In the genomic region with DNA sequence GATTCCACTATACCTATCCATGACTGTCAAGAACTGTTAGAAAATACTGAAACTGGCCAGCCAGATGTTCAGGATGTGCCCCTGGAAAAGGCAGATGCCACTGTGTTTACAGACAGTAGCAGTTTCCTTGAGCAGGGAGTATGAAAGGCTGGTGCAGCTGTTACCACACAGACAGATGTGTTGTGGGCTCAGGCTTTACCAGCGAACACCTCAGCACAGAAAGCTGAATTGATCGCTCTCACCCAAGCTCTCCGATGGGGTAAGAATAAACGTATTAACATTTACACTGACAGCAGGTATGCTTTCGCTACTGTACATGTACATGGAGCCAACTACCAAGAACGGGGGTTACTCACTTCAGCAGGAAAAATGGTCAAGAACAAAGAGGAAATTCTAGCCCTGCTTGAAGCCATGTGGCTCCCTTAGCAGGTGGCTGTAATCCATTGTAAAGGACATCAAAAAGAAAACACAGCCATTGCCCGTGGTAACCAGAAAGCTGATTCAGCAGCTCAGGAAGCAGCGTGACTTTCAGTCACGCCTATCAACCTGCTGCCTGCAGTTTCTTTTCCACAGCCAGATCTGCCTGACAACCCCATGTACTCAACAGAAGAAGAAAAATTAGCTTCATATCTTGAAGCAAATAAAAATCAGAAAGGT, we compare ENCODE assay signal across 1 cellular context.
TF ChIP-seq lines count a peak whose summit lies in the region.

No MANE protein-coding gene starts in this region.

TF ChIP-seq in WTC11, 78 proteins besides CTCF, POLR2A, EP300 and RAD21 (continued from another document):
- TF ChIP-seq, protein P1, sequence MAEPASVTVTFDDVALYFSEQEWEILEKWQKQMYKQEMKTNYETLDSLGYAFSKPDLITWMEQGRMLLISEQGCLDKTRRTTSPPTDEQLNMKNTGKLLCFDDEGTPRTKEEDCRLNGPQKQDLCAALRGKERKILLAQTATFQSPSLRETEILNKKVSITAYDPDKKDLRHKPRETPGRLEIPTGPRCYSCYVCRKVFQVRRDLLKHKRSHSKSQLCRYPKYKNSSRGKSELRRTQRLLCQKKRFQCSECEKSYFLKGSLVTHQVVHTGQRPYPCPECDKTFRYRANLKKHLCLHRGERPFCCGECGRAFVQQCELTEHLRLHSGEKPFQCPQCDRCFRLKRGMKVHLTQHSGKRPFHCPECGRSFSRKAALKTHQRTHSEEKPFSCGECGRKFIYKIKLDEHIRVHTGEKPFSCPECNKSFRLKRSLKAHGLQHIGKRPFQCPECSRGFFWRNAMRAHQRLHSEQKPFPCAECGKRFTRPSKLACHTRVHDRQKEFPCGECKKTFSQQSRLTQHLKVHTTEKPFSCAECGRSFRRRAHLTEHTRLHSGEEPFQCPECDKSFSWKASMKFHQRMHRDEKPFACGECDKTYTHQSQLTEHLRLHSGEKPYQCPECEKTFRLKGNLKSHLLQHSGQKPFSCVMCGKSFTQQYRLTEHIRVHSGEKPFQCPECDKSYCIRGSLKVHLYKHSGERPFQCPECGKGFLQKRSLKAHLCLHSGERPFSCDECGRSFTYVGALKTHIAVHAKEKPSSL (CRISPR knock-in tag; conservative IDR thresholded peaks at IDR 0.05): no peak
- TF ChIP-seq ZNF263 (CRISPR knock-in tag; IDR thresholded peaks at IDR 0.05; ENCODE audit: low read depth): no peak
- no peak for TF ChIP-seq FOXP1 (CRISPR knock-in tag; IDR thresholded peaks at IDR 0.05; ENCODE audit: borderline replicate concordance)
- TF ChIP-seq OVOL2 (CRISPR knock-in tag; IDR thresholded peaks at IDR 0.05; ENCODE audit: borderline replicate concordance): no peak
- TF ChIP-seq ZNF219 (CRISPR knock-in tag; IDR thresholded peaks at IDR 0.05; ENCODE audit: borderline replicate concordance): no peak
- TF ChIP-seq, protein P2, sequence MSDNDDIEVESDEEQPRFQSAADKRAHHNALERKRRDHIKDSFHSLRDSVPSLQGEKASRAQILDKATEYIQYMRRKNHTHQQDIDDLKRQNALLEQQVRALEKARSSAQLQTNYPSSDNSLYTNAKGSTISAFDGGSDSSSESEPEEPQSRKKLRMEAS (CRISPR knock-in tag; IDR thresholded peaks at IDR 0.05): no peak
- TF ChIP-seq JUN (CRISPR knock-in tag; IDR thresholded peaks at IDR 0.05): no peak
- TF ChIP-seq, protein P3, sequence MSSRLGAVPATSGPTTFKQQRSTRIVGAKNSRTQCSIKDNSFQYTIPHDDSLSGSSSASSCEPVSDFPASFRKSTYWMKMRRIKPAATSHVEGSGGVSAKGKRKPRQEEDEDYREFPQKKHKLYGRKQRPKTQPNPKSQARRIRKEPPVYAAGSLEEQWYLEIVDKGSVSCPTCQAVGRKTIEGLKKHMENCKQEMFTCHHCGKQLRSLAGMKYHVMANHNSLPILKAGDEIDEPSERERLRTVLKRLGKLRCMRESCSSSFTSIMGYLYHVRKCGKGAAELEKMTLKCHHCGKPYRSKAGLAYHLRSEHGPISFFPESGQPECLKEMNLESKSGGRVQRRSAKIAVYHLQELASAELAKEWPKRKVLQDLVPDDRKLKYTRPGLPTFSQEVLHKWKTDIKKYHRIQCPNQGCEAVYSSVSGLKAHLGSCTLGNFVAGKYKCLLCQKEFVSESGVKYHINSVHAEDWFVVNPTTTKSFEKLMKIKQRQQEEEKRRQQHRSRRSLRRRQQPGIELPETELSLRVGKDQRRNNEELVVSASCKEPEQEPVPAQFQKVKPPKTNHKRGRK (CRISPR knock-in tag; IDR thresholded peaks at IDR 0.05; ENCODE audit: borderline replicate concordance): no peak
- TF ChIP-seq, protein P4, sequence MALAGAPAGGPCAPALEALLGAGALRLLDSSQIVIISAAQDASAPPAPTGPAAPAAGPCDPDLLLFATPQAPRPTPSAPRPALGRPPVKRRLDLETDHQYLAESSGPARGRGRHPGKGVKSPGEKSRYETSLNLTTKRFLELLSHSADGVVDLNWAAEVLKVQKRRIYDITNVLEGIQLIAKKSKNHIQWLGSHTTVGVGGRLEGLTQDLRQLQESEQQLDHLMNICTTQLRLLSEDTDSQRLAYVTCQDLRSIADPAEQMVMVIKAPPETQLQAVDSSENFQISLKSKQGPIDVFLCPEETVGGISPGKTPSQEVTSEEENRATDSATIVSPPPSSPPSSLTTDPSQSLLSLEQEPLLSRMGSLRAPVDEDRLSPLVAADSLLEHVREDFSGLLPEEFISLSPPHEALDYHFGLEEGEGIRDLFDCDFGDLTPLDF (CRISPR knock-in tag; IDR thresholded peaks at IDR 0.05): no peak
- TF ChIP-seq NR2C2 (CRISPR knock-in tag; IDR thresholded peaks at IDR 0.05): no peak
